Comparison of ENCODE assay signal across 15 cellular contexts in genomic region chr1:10676987-10677386, GRCh38.
DNase-seq lines count a peak whose midpoint lies in the region; ATAC-seq and TF ChIP-seq lines count a peak whose summit lies in the region.
"Had no signal": no experiment of that assay in that cellular context is flagged by ENCODE, and none has a peak within 500 bp of the region (broad histone marks: within the 10 kb centered on the region; RNA-seq: fewer than 3 reads in every experiment).

No MANE protein-coding gene starts in this region.

- peaks cover 73% of the 10 kb centered on the region for H3K4me1 Mint-ChIP-seq in neural progenitor cell

- DNase-seq in left ventricle myocardium inferior (no peak), Right ventricle myocardium inferior (ENCODE audit: missing footprints) (no peak), esophagus muscularis mucosa (ENCODE audit: extremely low spot score) (no peak), neural progenitor cell (ENCODE audit: low spot score) (no peak), upper lobe of left lung (no peak), islet precursor cell (no peak), COR-L47 (lab: John Stamatoyannopoulos, UW) (no peak)
- DNase-seq: activated CD4-positive, CD25-positive, alpha-beta regulatory T cell; activated gamma-delta T cell treated with Interleukin-2 at 50 U/mL for 16 hours; NCI-H1694; RPMI8226; stimulated activated CD4-positive, alpha-beta T cell treated with anti-CD3 and anti-CD28 coated beads, Interleukin-1b, Interleukin-23, amount 100 ng/mL, for 48 hours; T-cell; trophoblast cell had no signal

- peaks cover 26% of the 10 kb centered on the region for H4K20me1 ChIP-seq in neural progenitor cell (ENCODE audit: low read depth)

- H3K9me3 ChIP-seq in left ventricle myocardium inferior (replicated peaks) (no peaks in the 10 kb centered on the region), esophagus muscularis mucosa (no peaks in the 10 kb centered on the region), neural progenitor cell (ENCODE audit: low read depth) (no peaks in the 10 kb centered on the region), upper lobe of left lung (no peaks in the 10 kb centered on the region)

- H3K27me3 ChIP-seq in left ventricle myocardium inferior (ENCODE audit: low read depth) (no peaks in the 10 kb centered on the region), esophagus muscularis mucosa (no peaks in the 10 kb centered on the region), neural progenitor cell (no peaks in the 10 kb centered on the region), upper lobe of left lung (no peaks in the 10 kb centered on the region)

- WGBS in esophagus muscularis mucosa = 57% methylated on average over 3 of the region's 13 CpGs
- 63 to 64% methylated on average over 10 to 13 of the region's 13 CpGs for WGBS in upper lobe of left lung, 2 donors

- H3K4me1 ChIP-seq in left ventricle myocardium inferior (peaks cover 99% of the 10 kb centered on the region), esophagus muscularis mucosa (peaks cover 90 to 100% (median 100%) of the 10 kb centered on the region in 4 donors), neural progenitor cell (peaks cover 55% of the 10 kb centered on the region), upper lobe of left lung (peaks cover 77 to 97% (median 92%) of the 10 kb centered on the region in 4 donors)

- intact Hi-C loops in left ventricle myocardium inferior (cut with micrococcal nuclease) (no loop called here), Right ventricle myocardium inferior (cut with DNase I) (no loop called here), esophagus muscularis mucosa (cut with DNase I) (loop anchor here (5.0 kb wide), 1 partner anchor 120 kb away; the partner anchor contains the start of gene CASZ1)

- no peaks in the 10 kb centered on the region for H3K36me3 ChIP-seq in left ventricle myocardium inferior
- H3K36me3 ChIP-seq in esophagus muscularis mucosa = no peaks in the 10 kb centered on the region
- no peaks in the 10 kb centered on the region for H3K36me3 ChIP-seq in neural progenitor cell
- H3K36me3 ChIP-seq in upper lobe of left lung = no peaks in the 10 kb centered on the region

- H3K4me3 ChIP-seq in left ventricle myocardium inferior (no peak overlapping the region), esophagus muscularis mucosa (no peak overlapping the region), neural progenitor cell (no peak overlapping the region), upper lobe of left lung (no peak overlapping the region)

- TF ChIP-seq EP300 in esophagus muscularis mucosa (IDR thresholded peaks at IDR 0.05) (no peak), upper lobe of left lung (IDR thresholded peaks at IDR 0.05) (no peak)

- no peaks in the 10 kb centered on the region for H3K36me3 Mint-ChIP-seq in neural progenitor cell
- H3K36me3 Mint-ChIP-seq: T-cell had no signal

- H3K4me2 ChIP-seq in neural progenitor cell = peak overlapping the region; percentile 63

- no peaks in the 10 kb centered on the region for H3K79me2 ChIP-seq in neural progenitor cell (ENCODE audit: low read depth)

- no peak overlapping the region for H3K9ac ChIP-seq in neural progenitor cell

- peaks cover 34% of the 10 kb centered on the region for H3F3A ChIP-seq in neural progenitor cell (ENCODE audit: low read depth)

- no peaks in the 10 kb centered on the region for H3K9me3 Mint-ChIP-seq in neural progenitor cell
- H3K9me3 Mint-ChIP-seq: T-cell had no signal

- peak overlapping the region; percentile 97 for H3K27ac Mint-ChIP-seq in neural progenitor cell
- H3K27ac Mint-ChIP-seq: T-cell had no signal

- no peak overlapping the region for H2AFZ ChIP-seq in neural progenitor cell (replicated peaks)

- ATAC-seq in Right ventricle myocardium inferior (no peak), upper lobe of left lung (ENCODE audit: low FRiP score in 2 of 2) (no peak), HG02852 (IDR thresholded peaks at IDR 0.05; ENCODE audit: unreplicated experiment) (no peak)
- ATAC-seq: T-cell had no signal

- TF ChIP-seq CTCF in left ventricle myocardium inferior (IDR thresholded peaks at IDR 0.05; ENCODE audit: borderline replicate concordance) = no peak
- no peak for TF ChIP-seq CTCF in esophagus muscularis mucosa (IDR thresholded peaks at IDR 0.05)
- TF ChIP-seq CTCF in neural progenitor cell (IDR thresholded peaks at IDR 0.05) = no peak
- TF ChIP-seq CTCF in upper lobe of left lung (IDR thresholded peaks at IDR 0.05) = no peak

- TF ChIP-seq POLR2A in esophagus muscularis mucosa (IDR thresholded peaks at IDR 0.05; ENCODE audit: low read depth) (no peak), upper lobe of left lung (IDR thresholded peaks at IDR 0.05) (no peak)

- H3K4me3 Mint-ChIP-seq in neural progenitor cell = no peak overlapping the region
- H3K4me3 Mint-ChIP-seq: T-cell had no signal

- H3K27me3 Mint-ChIP-seq in neural progenitor cell (ENCODE audit: insufficient read depth, low read depth) = peaks cover 10% of the 10 kb centered on the region
- H3K27me3 Mint-ChIP-seq: T-cell had no signal

- peak overlapping the region; percentile 71 for H3K27ac ChIP-seq in left ventricle myocardium inferior (replicated peaks)
- peak overlapping the region; percentile 75 to 96 (median 90) for H3K27ac ChIP-seq in esophagus muscularis mucosa (replicated peaks in 1 of 4)
- H3K27ac ChIP-seq in neural progenitor cell = no peak overlapping the region
- H3K27ac ChIP-seq in upper lobe of left lung = peak overlapping the region; percentile 71 to 97 (median 84)
